11 cellular contexts compared by ENCODE assay signal in genomic region chr9:94340750-94341149, GRCh38. TPM values are rescaled to one million over a fixed set of nuclear protein-coding genes. Genes with fewer than 3 reads are reported as not detected.
"Had no signal": no experiment of that assay in that cellular context is flagged by ENCODE, and none has a peak within 500 bp of the region (broad histone marks: within the 10 kb centered on the region; RNA-seq: fewer than 3 reads in every experiment).

No MANE protein-coding gene starts in this region.

RNA-seq across cellular contexts. Expression of gene NUTM2F, which starts 12.3 kb away (rescaled TPM):
- total RNA-seq: stomach, subcutaneous adipose tissue, temporal lobe, thoracic aorta, thyroid gland, transverse colon, upper lobe of left lung, ureter, urinary bladder, uterus, vagina had no signal
- polyA plus RNA-seq: stomach, urinary bladder had no signal
